Comparison of ENCODE assay signal across 8 cellular contexts in genomic region chr4:1871471-1872021, GRCh38. TPM values are rescaled to one million over a fixed set of nuclear protein-coding genes. Genes with fewer than 3 reads are reported as not detected.
DNase-seq lines count a peak whose midpoint lies in the region; ATAC-seq and TF ChIP-seq lines count a peak whose summit lies in the region.

No MANE protein-coding gene starts in this region.

- peak; percentile 34 for TF ChIP-seq POLR2A in GM19099 (IDR thresholded peaks at IDR 0.05; ENCODE audit: extremely low read depth, insufficient read length, low read depth)
- TF ChIP-seq POLR2A in thyroid gland (IDR thresholded peaks at IDR 0.05) = no peak

- intact Hi-C loops in thyroid gland (cut with DNase I) = no loop called here

- peaks cover 26% of the 10 kb centered on the region for H3K4me1 Mint-ChIP-seq in T-helper 17 cell

- H3K4me1 ChIP-seq in BLaER1 = peaks cover 40% of the 10 kb centered on the region
- H3K4me1 ChIP-seq in thyroid gland = peaks cover 19 to 20% of the 10 kb centered on the region in 2 donors

- no peaks in the 10 kb centered on the region for H3K36me3 Mint-ChIP-seq in T-helper 17 cell (ENCODE audit: low read depth)

- peak overlapping the region; percentile 90 for H3K4me2 ChIP-seq in BLaER1

- no peak for TF ChIP-seq CTCF in kidney epithelial cell (IDR thresholded peaks at IDR 0.05; ENCODE audit: insufficient read depth, low read length, poor library complexity, severe bottlenecking)
- no peak for TF ChIP-seq CTCF in thyroid gland (IDR thresholded peaks at IDR 0.05)

- no CpG with 5 or more reads among the region's 79 CpGs for WGBS in thyroid gland, 2 donors

- peak overlapping the region; percentile 97 for H3K9ac ChIP-seq in BLaER1

- no peak overlapping the region for H3K27ac Mint-ChIP-seq in T-helper 17 cell

- H3K4me3 ChIP-seq in BLaER1 (peak overlapping the region; percentile 93), kidney epithelial cell (ENCODE audit: low read depth, low read length) (peak overlapping the region; percentile 90), thyroid gland (replicated peaks in 1 of 3) (peak overlapping the region in 2 of 3 donors; percentile 52 to 89)

- H3K27me3 Mint-ChIP-seq in T-helper 17 cell = no peaks in the 10 kb centered on the region

- H3K27ac ChIP-seq in BLaER1 = peak overlapping the region; percentile 97
- peak overlapping the region; percentile 66 to 94 (median 69) for H3K27ac ChIP-seq in thyroid gland

- peak; percentile 68 for DNase-seq in astrocyte of the hippocampus (ENCODE audit: low read depth, low spot score)
- DNase-seq in kidney epithelial cell (ENCODE audit: low read depth) = no peak
- DNase-seq in thyroid gland = peak; percentile 32 to 39
- DNase-seq in NCI-H226 = no peak
- no peak for DNase-seq in T-helper 17 cell

- ATAC-seq in HG03196 (IDR thresholded peaks at IDR 0.05; ENCODE audit: unreplicated experiment) (peak; percentile 10), T-helper 17 cell (no peak)

- no peaks in the 10 kb centered on the region for H3K27me3 ChIP-seq in BLaER1
- H3K27me3 ChIP-seq in kidney epithelial cell (ENCODE audit: control insufficient read depth, insufficient read depth, low read length) = peaks cover 2% of the 10 kb centered on the region
- no peaks in the 10 kb centered on the region for H3K27me3 ChIP-seq in thyroid gland

- peaks cover 40% of the 10 kb centered on the region for H4K20me1 ChIP-seq in BLaER1

- H3K36me3 ChIP-seq in BLaER1 = peaks cover 5% of the 10 kb centered on the region; the same call in 1 of the 2 replicates
- H3K36me3 ChIP-seq in kidney epithelial cell (ENCODE audit: control insufficient read depth, insufficient read depth, low read length) = no peaks in the 10 kb centered on the region
- no peaks in the 10 kb centered on the region for H3K36me3 ChIP-seq in thyroid gland

- H3K9me3 ChIP-seq in BLaER1 (no peaks in the 10 kb centered on the region), thyroid gland (no peaks in the 10 kb centered on the region), T-helper 17 cell (ENCODE audit: control insufficient read depth, low read length, poor library complexity, severe bottlenecking) (no peaks in the 10 kb centered on the region)

- no peak overlapping the region for H3K4me3 Mint-ChIP-seq in T-helper 17 cell

RNA-seq across cellular contexts. Expression of gene NSD2, which starts 0.4 kb away (rescaled TPM):
- total RNA-seq in kidney epithelial cell (62.4 and 68.5 TPM in 2 replicates), thyroid gland (10 to 100 TPM; 30.9 to 63.7 (median 40.3) TPM), T-helper 17 cell (10 to 100 TPM; 55.0 to 62.2 TPM)

RNA-seq across cellular contexts. Expression of gene LETM1, which starts 15.6 kb away (rescaled TPM):
- total RNA-seq in kidney epithelial cell (41.5 and 49.0 TPM in 2 replicates), thyroid gland (10 to 100 TPM; 30.1 to 58.4 (median 49.0) TPM), T-helper 17 cell (10 to 100 TPM; 34.4 to 41.4 TPM)

Comparison
In these comparisons a context has a peak if more than half of its experiments do, and no peak if none do; other contexts are left out.
1. DNase-seq: peak in astrocyte of the hippocampus (single experiment) and thyroid gland (2 of 2); none in kidney epithelial cell (single experiment), NCI-H226 (single experiment) and T-helper 17 cell (0 of 3).
2. Peak in every context shown above with its lines, with median percentiles within 50 percentile points of each other: H3K4me3 ChIP-seq.